ENCODE assay signal across 8 cellular contexts in genomic region chr2:224039770-224040088, GRCh38. TPM values are rescaled to one million over a fixed set of nuclear protein-coding genes. Genes with fewer than 3 reads are reported as not detected.
DNase-seq lines count a peak whose midpoint lies in the region; ATAC-seq and TF ChIP-seq lines count a peak whose summit lies in the region.

No MANE protein-coding gene starts in this region.

- no peaks in the 10 kb centered on the region for H3K36me3 Mint-ChIP-seq in CD4-positive, alpha-beta memory T cell

- DNase-seq in CD4-positive, alpha-beta memory T cell = peak in 1 of 5 donors; percentile 2
- DNase-seq in GM23248 = no peak
- DNase-seq in SK-N-MC (ENCODE audit: low read depth, low spot score) = no peak
- DNase-seq in fibroblast of pulmonary artery (ENCODE audit: low read depth) = no peak
- peak; percentile 61 for DNase-seq in sciatic nerve (ENCODE audit: low spot score)
- DNase-seq in superior temporal gyrus (ENCODE audit: extremely low spot score) = no peak
- no peak for DNase-seq in activated CD4-positive, alpha-beta T cell treated with anti-CD3 and anti-CD28 coated beads, Interleukin-2, amount 50 U/mL, for 48 hours

- peak overlapping the region; percentile 71 for H3K4me2 ChIP-seq in GM23248 (ENCODE audit: unreplicated experiment)

- peaks cover 12% of the 10 kb centered on the region for H3K27me3 ChIP-seq in CD4-positive, alpha-beta memory T cell (ENCODE audit: insufficient read depth, low read length)
- no peaks in the 10 kb centered on the region for H3K27me3 ChIP-seq in GM23248 (replicated peaks; ENCODE audit: insufficient read depth)

- no peaks in the 10 kb centered on the region for H3K9me2 ChIP-seq in GM23248 (ENCODE audit: insufficient read depth)

- ATAC-seq in sciatic nerve = peak; percentile 42
- no peak for ATAC-seq in GM18505 (IDR thresholded peaks at IDR 0.05; ENCODE audit: unreplicated experiment)

- H4K20me1 ChIP-seq in GM23248 (ENCODE audit: insufficient read depth) = peaks cover 9% of the 10 kb centered on the region

- peaks cover 52 to 54% of the 10 kb centered on the region in 2 donors for H3K27me3 Mint-ChIP-seq in CD4-positive, alpha-beta memory T cell

- in situ Hi-C loops in GM23248 (cut with MboI) = no loop called here

- H3K4me1 Mint-ChIP-seq in CD4-positive, alpha-beta memory T cell = peaks cover 8 to 16% (median 12%) of the 10 kb centered on the region in 4 donors

- TF ChIP-seq POLR2A in GM18505 (IDR thresholded peaks at IDR 0.05; ENCODE audit: borderline replicate concordance, extremely low read depth, insufficient read depth, insufficient read length) = no peak

- H3F3A ChIP-seq in GM23248 (ENCODE audit: insufficient read depth) = peaks cover 52% of the 10 kb centered on the region

- 0 out of 2 replicates have a peak overlapping the region, but pooled peaks have one; percentile 68 for H3K9ac ChIP-seq in GM23248
- H3K9ac ChIP-seq in SK-N-MC (ENCODE audit: insufficient read length) = peak overlapping the region; percentile 81

- intact Hi-C loops in CD4-positive, alpha-beta memory T cell (cut with micrococcal nuclease) = no loop called here
- intact Hi-C loops in sciatic nerve (cut with DNase I) = no loop called here

- peaks cover 0 to 2% (median 0%) of the 10 kb centered on the region in 8 donors for H3K9me3 Mint-ChIP-seq in CD4-positive, alpha-beta memory T cell

- no peak overlapping the region for H3K27ac ChIP-seq in CD4-positive, alpha-beta memory T cell (ENCODE audit: low read depth, low read length)
- H3K27ac ChIP-seq in GM23248 (no peak overlapping the region), SK-N-MC (no peak overlapping the region)

- peaks cover 19% of the 10 kb centered on the region for H3K4me1 ChIP-seq in CD4-positive, alpha-beta memory T cell (ENCODE audit: insufficient read depth, low read length)
- H3K4me1 ChIP-seq in GM23248 (ENCODE audit: insufficient read depth) = peaks cover 12% of the 10 kb centered on the region; the same call in 1 of the 2 replicates

- no peak overlapping the region for H3K27ac Mint-ChIP-seq in CD4-positive, alpha-beta memory T cell

- WGBS in GM23248 (ENCODE audit: low coverage in 1 of 2, low lambda C conversion rate in 2 of 2, missing lambda C conversion rate in 2 of 2), 2 experiments = 31 to 34% methylated on average over 14 of the region's 14 CpGs

- peaks cover 39% of the 10 kb centered on the region for H3K79me2 ChIP-seq in GM23248 (ENCODE audit: insufficient read depth)

- POLR2A ChIA-PET in CD4-positive, alpha-beta memory T cell (lab: Charles Lee; ENCODE audit: partially characterized antibody) = no interaction called here

- no peak overlapping the region for H3K4me3 ChIP-seq in CD4-positive, alpha-beta memory T cell (ENCODE audit: low read length in 2 of 2)
- peak overlapping the region; percentile 93 for H3K4me3 ChIP-seq in GM23248
- peak overlapping the region; percentile 89 for H3K4me3 ChIP-seq in SK-N-MC
- H3K4me3 ChIP-seq in fibroblast of pulmonary artery (replicated peaks; ENCODE audit: low read depth, low read length) = peak overlapping the region; percentile 78

- CTCF ChIA-PET in CD4-positive, alpha-beta memory T cell (lab: Charles Lee; ENCODE audit: partially characterized antibody) = no interaction called here

- no peak for TF ChIP-seq CTCF in fibroblast of pulmonary artery (IDR thresholded peaks at IDR 0.05; ENCODE audit: low read length, missing control alignments)

- peak overlapping the region; percentile 66 to 79 (median 68) for H3K4me3 Mint-ChIP-seq in CD4-positive, alpha-beta memory T cell

- H2AFZ ChIP-seq in GM23248 = peak overlapping the region; percentile 77

- H3K9me3 ChIP-seq in CD4-positive, alpha-beta memory T cell (ENCODE audit: control insufficient read depth in 1 of 2, low read length in 2 of 2) = no peaks in the 10 kb centered on the region
- H3K9me3 ChIP-seq in GM23248 (ENCODE audit: low read depth) (no peaks in the 10 kb centered on the region), SK-N-MC (ENCODE audit: low read depth, low read length) (no peaks in the 10 kb centered on the region)

- H3K36me3 ChIP-seq in CD4-positive, alpha-beta memory T cell (ENCODE audit: insufficient read depth, low read length) = no peaks in the 10 kb centered on the region
- H3K36me3 ChIP-seq in GM23248 (ENCODE audit: low read depth) = peaks cover 13% of the 10 kb centered on the region
- no peaks in the 10 kb centered on the region for H3K36me3 ChIP-seq in SK-N-MC (ENCODE audit: insufficient read depth, low read length)

RNA-seq across cellular contexts. Expression of gene SERPINE2, which starts 0.6 kb away (rescaled TPM):
- total RNA-seq in CD4-positive, alpha-beta memory T cell = 1 to 10 TPM in 1 of 2 experiments, under 1 TPM in 1; 0.47 to 1.0 TPM
- 1 to 10 TPM; 1.5 to 2.0 TPM for polyA plus RNA-seq in CD4-positive, alpha-beta memory T cell
- 1,671 and 1,864 TPM in 2 replicates for total RNA-seq in GM23248 (2014; rRNA removed; shearing (Covaris generic))
- polyA plus RNA-seq in GM23248 (2016; fragmentation: Nextera tagmentation; extraction: Ambion mirVana) = 5,355 and 5,534 TPM in 2 replicates
- 61.3 TPM for total RNA-seq in sciatic nerve

Comparison
In these comparisons a context has a peak if more than half of its experiments do, and no peak if none do; other contexts are left out.
1. H3K4me3 ChIP-seq: peak in GM23248 (single experiment), SK-N-MC (single experiment) and fibroblast of pulmonary artery (single experiment); none in CD4-positive, alpha-beta memory T cell (0 of 2).
2. RNA of gene SERPINE2, which starts 0.6 kb away (total RNA-seq): 1,671 to 1,864 TPM in GM23248 and 61.3 TPM in sciatic nerve (single experiment); 0.47 to 1.0 TPM in CD4-positive, alpha-beta memory T cell; every median in the first group is over 10 times any median in the second.